In the genomic region with DNA sequence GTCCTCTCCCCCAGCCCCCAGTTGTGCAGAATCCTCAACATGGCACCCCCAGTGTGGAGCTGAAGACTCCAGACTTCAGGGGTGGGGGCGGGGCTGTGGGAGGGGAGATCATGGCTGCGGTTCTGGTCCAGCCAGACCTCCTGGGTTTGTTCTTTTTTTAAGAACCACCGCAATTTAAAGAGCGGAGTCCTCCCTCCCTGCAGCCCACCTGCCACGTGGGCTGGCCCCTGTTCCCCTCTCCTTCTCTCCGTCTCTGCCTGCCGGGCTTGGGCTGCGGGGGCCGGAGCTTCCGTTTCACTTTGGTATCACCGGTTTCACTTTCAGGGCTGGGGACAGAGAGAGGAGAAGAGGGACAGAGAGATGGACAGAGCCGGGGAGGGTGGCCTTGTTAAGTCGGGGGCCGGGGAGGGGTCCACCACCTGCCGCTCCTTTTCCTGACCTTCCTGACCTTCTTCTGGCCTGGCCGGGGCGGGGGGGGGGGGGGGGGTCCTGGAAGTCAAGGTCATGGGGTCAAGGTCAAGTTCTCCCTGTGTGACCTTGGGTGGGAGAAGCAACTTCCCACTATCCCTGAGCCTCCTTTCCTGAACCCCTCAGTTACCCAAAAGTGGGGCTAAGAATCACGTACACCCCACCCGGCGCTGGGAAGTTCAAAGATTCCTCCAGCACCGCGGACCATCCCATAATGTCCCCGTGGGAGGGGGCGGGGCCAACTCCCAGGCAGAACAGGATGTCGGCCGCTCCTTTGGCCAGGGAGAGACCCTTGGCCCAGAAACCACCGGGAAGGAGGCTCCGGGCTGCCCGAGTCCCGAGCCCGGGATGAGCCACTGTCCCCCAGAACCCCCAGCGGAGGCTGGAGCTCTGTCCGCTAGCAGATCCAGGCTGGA, we compare ENCODE assay signal across 8 cellular contexts. TPM values are rescaled to one million over a fixed set of nuclear protein-coding genes. Genes with fewer than 3 reads are reported as not detected.
A peak's percentile ranks its signal among the peaks of the same experiment; 100 is the strongest.
DNase-seq lines count a peak whose midpoint lies in the region; ATAC-seq, FAIRE-seq and TF ChIP-seq lines count a peak whose summit lies in the region.

No MANE protein-coding gene starts in this region.

- no peaks in the 10 kb centered on the region for H3K27me3 ChIP-seq in rectal smooth muscle tissue (ENCODE audit: control insufficient read depth, insufficient read depth, low read length)
- no peaks in the 10 kb centered on the region for H3K27me3 ChIP-seq in WERI-Rb-1 (ENCODE audit: insufficient read depth, low read depth, severe bottlenecking)

- ATAC-seq in HG02973 (IDR thresholded peaks at IDR 0.05; ENCODE audit: unreplicated experiment) (peak; percentile 56), SK-N-SH treated with all-trans-retinoic acid at 6 μM for 48 hours (no peak)
- ATAC-seq in activated CD8-positive, alpha-beta T cell treated with anti-CD3 and anti-CD28 coated beads, Interleukin-2, amount 10 ng/mL, durations not matched to agents 7 days and 5 days, result peak; percentile 71

- peak overlapping the region; percentile 62 for H3K27ac ChIP-seq in rectal smooth muscle tissue (ENCODE audit: low read depth, low read length)
- no peak overlapping the region for H3K27ac ChIP-seq in WERI-Rb-1

- H3K9me3 ChIP-seq in WERI-Rb-1 (ENCODE audit: severe bottlenecking), result no peaks in the 10 kb centered on the region

- no peak for FAIRE-seq in urothelium cell line (lab: Jason Lieb, UNC)

- peak overlapping the region; percentile 93 for H3K27ac Mint-ChIP-seq in activated CD8-positive, alpha-beta T cell treated with anti-CD3 and anti-CD28 coated beads, Interleukin-2, amount 10 ng/mL, durations not matched to agents 7 days and 5 days

- H3K9ac ChIP-seq in rectal smooth muscle tissue (ENCODE audit: low read length), result no peak overlapping the region

- H3K27me3 Mint-ChIP-seq in activated CD8-positive, alpha-beta T cell treated with anti-CD3 and anti-CD28 coated beads, Interleukin-2, amount 10 ng/mL, durations not matched to agents 7 days and 5 days (ENCODE audit: low read depth), result no peaks in the 10 kb centered on the region

- H3K4me3 ChIP-seq in AG10803 (ENCODE audit: low read length), result peak overlapping the region; percentile 63
- H3K4me3 ChIP-seq in fibroblast of villous mesenchyme (ENCODE audit: low read depth, low read length), result peak overlapping the region; percentile 51
- peak overlapping the region; percentile 65 for H3K4me3 ChIP-seq in rectal smooth muscle tissue (ENCODE audit: low read length)
- H3K4me3 ChIP-seq in WERI-Rb-1 (ENCODE audit: low read depth, low read length), result no peak overlapping the region

- H3K36me3 ChIP-seq in rectal smooth muscle tissue (ENCODE audit: control insufficient read depth, insufficient read depth, low read length) (no peaks in the 10 kb centered on the region), WERI-Rb-1 (no peaks in the 10 kb centered on the region)

- H3K9me3 Mint-ChIP-seq in activated CD8-positive, alpha-beta T cell treated with anti-CD3 and anti-CD28 coated beads, Interleukin-2, amount 10 ng/mL, durations not matched to agents 7 days and 5 days (ENCODE audit: insufficient read depth), result no peaks in the 10 kb centered on the region

- H3K4me1 Mint-ChIP-seq in activated CD8-positive, alpha-beta T cell treated with anti-CD3 and anti-CD28 coated beads, Interleukin-2, amount 10 ng/mL, durations not matched to agents 7 days and 5 days (ENCODE audit: low read depth), result peaks cover 63% of the 10 kb centered on the region

- DNase-seq in AG10803 (ENCODE audit: low read depth) (peak; percentile 34), fibroblast of villous mesenchyme (ENCODE audit: low read depth) (no peak), WERI-Rb-1 (no peak), urothelium cell line (ENCODE audit: low spot score) (no peak)
- DNase-seq in activated CD8-positive, alpha-beta T cell treated with anti-CD3 and anti-CD28 coated beads, Interleukin-2, amount 10 ng/mL, durations not matched to agents 7 days and 5 days, result peak; percentile 72

- POLR2A ChIA-PET in activated CD8-positive, alpha-beta T cell treated with anti-CD3 and anti-CD28 coated beads, Interleukin-2, amount 10 ng/mL, durations not matched to agents 7 days and 5 days (lab: Charles Lee), result interaction anchor here (1.0 to 1.6 kb wide), 4 partner anchors 9 to 27 kb away, joined by 3 to 10 read pairs (median 6); no protein-coding TSS in a partner anchor

- H3K4me1 ChIP-seq in rectal smooth muscle tissue (ENCODE audit: control insufficient read depth, insufficient read depth, low read length), result peaks cover 2% of the 10 kb centered on the region

- CTCF ChIA-PET in activated CD8-positive, alpha-beta T cell treated with anti-CD3 and anti-CD28 coated beads, Interleukin-2, amount 10 ng/mL, durations not matched to agents 7 days and 5 days (lab: Charles Lee), result interaction anchor here (0.7 to 1.6 kb wide), 4 partner anchors 9 to 62 kb away, joined by 4 to 5 read pairs (median 5); no protein-coding TSS in a partner anchor

- TF ChIP-seq CTCF in AG10803 (conservative IDR thresholded peaks at IDR 0.05; ENCODE audit: low read length) (no peak), fibroblast of villous mesenchyme (IDR thresholded peaks at IDR 0.05; ENCODE audit: insufficient read depth, low read depth, low read length) (no peak), WERI-Rb-1 (IDR thresholded peaks at IDR 0.05; ENCODE audit: low read depth, low read length) (no peak)

- H3K36me3 Mint-ChIP-seq in activated CD8-positive, alpha-beta T cell treated with anti-CD3 and anti-CD28 coated beads, Interleukin-2, amount 10 ng/mL, durations not matched to agents 7 days and 5 days (ENCODE audit: low read depth), result no peaks in the 10 kb centered on the region

- peak overlapping the region; percentile 68 for H3K4me3 Mint-ChIP-seq in activated CD8-positive, alpha-beta T cell treated with anti-CD3 and anti-CD28 coated beads, Interleukin-2, amount 10 ng/mL, durations not matched to agents 7 days and 5 days

TF ChIP-seq in SK-N-SH treated with all-trans-retinoic acid at 6 μM for 48 hours, 23 proteins besides CTCF, POLR2A, EP300 and RAD21:
- no peak for TF ChIP-seq ZNF70 (CRISPR knock-in tag; IDR thresholded peaks at IDR 0.05)
- TF ChIP-seq OSR1 (CRISPR knock-in tag; IDR thresholded peaks at IDR 0.05), result no peak
- TF ChIP-seq PPARA (CRISPR knock-in tag; IDR thresholded peaks at IDR 0.05; ENCODE audit: borderline replicate concordance), result no peak
- TF ChIP-seq POU6F1 (CRISPR knock-in tag; IDR thresholded peaks at IDR 0.05; ENCODE audit: borderline replicate concordance, low read depth), result no peak
- TF ChIP-seq ZFP30 (CRISPR knock-in tag; IDR thresholded peaks at IDR 0.05), result no peak
- no peak for TF ChIP-seq GLIS3 (CRISPR knock-in tag; IDR thresholded peaks at IDR 0.05)
- TF ChIP-seq ZNF565 (CRISPR knock-in tag; conservative IDR thresholded peaks at IDR 0.05; ENCODE audit: low read depth), result no peak
- TF ChIP-seq TOX (CRISPR knock-in tag; IDR thresholded peaks at IDR 0.05; ENCODE audit: borderline replicate concordance), result no peak
- no peak for TF ChIP-seq ZC3H10 (CRISPR knock-in tag; IDR thresholded peaks at IDR 0.05)
- TF ChIP-seq ISL1 (CRISPR knock-in tag; IDR thresholded peaks at IDR 0.05), result no peak
- TF ChIP-seq PATZ1 (CRISPR knock-in tag; IDR thresholded peaks at IDR 0.05; ENCODE audit: borderline replicate concordance), result no peak
- TF ChIP-seq ZNF8 (CRISPR knock-in tag; IDR thresholded peaks at IDR 0.05), result no peak

RNA-seq across cellular contexts. Expression of gene ZBTB7A, which starts 11.3 kb away (rescaled TPM):
- 10 to 100 TPM; 59.1 to 63.1 TPM for total RNA-seq in activated CD8-positive, alpha-beta T cell treated with anti-CD3 and anti-CD28 coated beads, Interleukin-2, amount 10 ng/mL, durations not matched to agents 7 days and 5 days
- 30.9 and 31.5 TPM in 2 replicates for total RNA-seq in fibroblast of villous mesenchyme

RNA-seq across cellular contexts. Expression of gene MAP2K2, which starts 45.9 kb away (rescaled TPM):
- total RNA-seq in activated CD8-positive, alpha-beta T cell treated with anti-CD3 and anti-CD28 coated beads, Interleukin-2, amount 10 ng/mL, durations not matched to agents 7 days and 5 days, result 100 to 1,000 TPM; 218 to 234 TPM
- total RNA-seq in fibroblast of villous mesenchyme, result 137 and 180 TPM in 2 replicates

Comparison
In these comparisons a context has a peak if more than half of its experiments do, and no peak if none do; other contexts are left out.
1. DNase-seq: peak in AG10803 (single experiment) and activated CD8-positive, alpha-beta T cell treated with anti-CD3 and anti-CD28 coated beads, Interleukin-2, amount 10 ng/mL, durations not matched to agents 7 days and 5 days (single experiment); none in fibroblast of villous mesenchyme (single experiment), WERI-Rb-1 (single experiment) and urothelium cell line (single experiment).